15 cellular contexts compared by ENCODE assay signal in genomic region chr2:134254836-134255235, GRCh38.
"Had no signal": no experiment of that assay in that cellular context is flagged by ENCODE, and none has a peak within 500 bp of the region (broad histone marks: within the 10 kb centered on the region; RNA-seq: fewer than 3 reads in every experiment).

No MANE protein-coding gene starts in this region.

- H3K27me3 ChIP-seq: cardiac muscle cell, esophagus squamous epithelium, heart left ventricle, tibial nerve had no signal

- H3K9me3 ChIP-seq: esophagus squamous epithelium, heart left ventricle, tibial nerve had no signal

- DNase-seq: activated CD4-positive, alpha-beta T cell treated with anti-CD3 and anti-CD28 coated beads for 36 hours; activated CD8-positive, alpha-beta memory T cell treated with anti-CD3 and anti-CD28 coated beads, Interleukin-2, amount 50 U/mL, for 48 hours; activated CD8-positive, alpha-beta T cell treated with anti-CD3 and anti-CD28 coated beads for 36 hours; activated naive CD4-positive, alpha-beta T cell treated with anti-CD3 and anti-CD28 coated beads for 36 hours; esophagus squamous epithelium; foreskin fibroblast; heart left ventricle; left colon; mammary epithelial cell; retina; stimulated activated CD4-positive, alpha-beta T cell treated with anti-CD3 and anti-CD28 coated beads, Interleukin-15, amount 100 ng/mL, for 24 hours; stimulated activated CD4-positive, alpha-beta T cell treated with anti-CD3 and anti-CD28 coated beads, Interleukin-4, amount 100 ng/mL, for 24 hours had no signal

- H3K36me3 ChIP-seq: esophagus squamous epithelium, tibial nerve had no signal

- ATAC-seq: activated CD4-positive, alpha-beta T cell treated with anti-CD3 and anti-CD28 coated beads for 36 hours; activated CD8-positive, alpha-beta T cell treated with anti-CD3 and anti-CD28 coated beads for 36 hours; heart left ventricle; left colon had no signal

- H3K4me3 ChIP-seq: cardiac muscle cell, esophagus squamous epithelium, heart left ventricle, tibial nerve had no signal

- H2AFZ ChIP-seq: parathyroid adenoma had no signal

- H3K9ac ChIP-seq: parathyroid adenoma had no signal

- H3K27ac ChIP-seq: cardiac muscle cell, esophagus squamous epithelium, heart left ventricle, parathyroid adenoma had no signal
